ENCODE assay signal across 1 cellular context in the genomic region with DNA sequence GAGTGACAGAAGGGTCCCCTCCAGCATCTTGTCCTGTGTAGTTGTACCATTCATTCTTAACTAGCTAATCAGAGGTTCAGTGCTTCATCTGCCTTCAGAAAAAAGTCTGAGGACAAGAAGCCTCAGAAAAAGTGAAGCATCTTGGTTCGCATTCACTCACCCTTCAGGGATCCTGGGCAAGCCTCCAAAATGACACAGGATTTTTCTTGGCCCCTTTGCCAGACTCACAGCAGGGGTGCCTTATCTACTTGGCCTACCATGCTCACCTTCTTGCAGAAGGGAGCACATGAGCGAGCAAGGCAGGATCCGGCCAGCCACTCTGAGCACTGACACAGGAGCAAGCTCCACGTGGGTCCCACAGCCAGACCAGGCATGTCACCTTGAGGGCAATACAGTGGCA.
TF ChIP-seq lines count a peak whose summit lies in the region.

No MANE protein-coding gene starts in this region.

TF ChIP-seq in GM23338, 12 proteins besides CTCF, POLR2A, EP300 and RAD21:
- TF ChIP-seq, protein P1, sequence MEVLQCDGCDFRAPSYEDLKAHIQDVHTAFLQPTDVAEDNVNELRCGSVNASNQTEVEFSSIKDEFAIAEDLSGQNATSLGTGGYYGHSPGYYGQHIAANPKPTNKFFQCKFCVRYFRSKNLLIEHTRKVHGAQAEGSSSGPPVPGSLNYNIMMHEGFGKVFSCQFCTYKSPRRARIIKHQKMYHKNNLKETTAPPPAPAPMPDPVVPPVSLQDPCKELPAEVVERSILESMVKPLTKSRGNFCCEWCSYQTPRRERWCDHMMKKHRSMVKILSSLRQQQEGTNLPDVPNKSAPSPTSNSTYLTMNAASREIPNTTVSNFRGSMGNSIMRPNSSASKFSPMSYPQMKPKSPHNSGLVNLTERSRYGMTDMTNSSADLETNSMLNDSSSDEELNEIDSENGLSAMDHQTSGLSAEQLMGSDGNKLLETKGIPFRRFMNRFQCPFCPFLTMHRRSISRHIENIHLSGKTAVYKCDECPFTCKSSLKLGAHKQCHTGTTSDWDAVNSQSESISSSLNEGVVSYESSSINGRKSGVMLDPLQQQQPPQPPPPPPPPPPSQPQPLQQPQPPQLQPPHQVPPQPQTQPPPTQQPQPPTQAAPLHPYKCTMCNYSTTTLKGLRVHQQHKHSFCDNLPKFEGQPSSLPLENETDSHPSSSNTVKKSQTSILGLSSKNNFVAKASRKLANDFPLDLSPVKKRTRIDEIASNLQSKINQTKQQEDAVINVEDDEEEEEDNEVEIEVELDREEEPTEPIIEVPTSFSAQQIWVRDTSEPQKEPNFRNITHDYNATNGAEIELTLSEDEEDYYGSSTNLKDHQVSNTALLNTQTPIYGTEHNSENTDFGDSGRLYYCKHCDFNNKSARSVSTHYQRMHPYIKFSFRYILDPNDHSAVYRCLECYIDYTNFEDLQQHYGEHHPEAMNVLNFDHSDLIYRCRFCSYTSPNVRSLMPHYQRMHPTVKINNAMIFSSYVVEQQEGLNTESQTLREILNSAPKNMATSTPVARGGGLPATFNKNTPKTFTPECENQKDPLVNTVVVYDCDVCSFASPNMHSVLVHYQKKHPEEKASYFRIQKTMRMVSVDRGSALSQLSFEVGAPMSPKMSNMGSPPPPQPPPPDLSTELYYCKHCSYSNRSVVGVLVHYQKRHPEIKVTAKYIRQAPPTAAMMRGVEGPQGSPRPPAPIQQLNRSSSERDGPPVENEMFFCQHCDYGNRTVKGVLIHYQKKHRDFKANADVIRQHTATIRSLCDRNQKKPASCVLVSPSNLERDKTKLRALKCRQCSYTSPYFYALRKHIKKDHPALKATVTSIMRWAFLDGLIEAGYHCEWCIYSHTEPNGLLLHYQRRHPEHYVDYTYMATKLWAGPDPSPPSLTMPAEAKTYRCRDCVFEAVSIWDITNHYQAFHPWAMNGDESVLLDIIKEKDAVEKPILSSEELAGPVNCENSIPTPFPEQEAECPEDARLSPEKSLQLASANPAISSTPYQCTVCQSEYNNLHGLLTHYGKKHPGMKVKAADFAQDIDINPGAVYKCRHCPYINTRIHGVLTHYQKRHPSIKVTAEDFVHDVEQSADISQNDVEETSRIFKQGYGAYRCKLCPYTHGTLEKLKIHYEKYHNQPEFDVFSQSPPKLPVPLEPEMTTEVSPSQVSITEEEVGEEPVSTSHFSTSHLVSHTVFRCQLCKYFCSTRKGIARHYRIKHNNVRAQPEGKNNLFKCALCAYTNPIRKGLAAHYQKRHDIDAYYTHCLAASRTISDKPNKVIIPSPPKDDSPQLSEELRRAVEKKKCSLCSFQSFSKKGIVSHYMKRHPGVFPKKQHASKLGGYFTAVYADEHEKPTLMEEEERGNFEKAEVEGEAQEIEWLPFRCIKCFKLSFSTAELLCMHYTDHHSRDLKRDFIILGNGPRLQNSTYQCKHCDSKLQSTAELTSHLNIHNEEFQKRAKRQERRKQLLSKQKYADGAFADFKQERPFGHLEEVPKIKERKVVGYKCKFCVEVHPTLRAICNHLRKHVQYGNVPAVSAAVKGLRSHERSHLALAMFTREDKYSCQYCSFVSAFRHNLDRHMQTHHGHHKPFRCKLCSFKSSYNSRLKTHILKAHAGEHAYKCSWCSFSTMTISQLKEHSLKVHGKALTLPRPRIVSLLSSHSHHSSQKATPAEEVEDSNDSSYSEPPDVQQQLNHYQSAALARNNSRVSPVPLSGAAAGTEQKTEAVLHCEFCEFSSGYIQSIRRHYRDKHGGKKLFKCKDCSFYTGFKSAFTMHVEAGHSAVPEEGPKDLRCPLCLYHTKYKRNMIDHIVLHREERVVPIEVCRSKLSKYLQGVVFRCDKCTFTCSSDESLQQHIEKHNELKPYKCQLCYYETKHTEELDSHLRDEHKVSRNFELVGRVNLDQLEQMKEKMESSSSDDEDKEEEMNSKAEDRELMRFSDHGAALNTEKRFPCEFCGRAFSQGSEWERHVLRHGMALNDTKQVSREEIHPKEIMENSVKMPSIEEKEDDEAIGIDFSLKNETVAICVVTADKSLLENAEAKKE (CRISPR knock-in tag; IDR thresholded peaks at IDR 0.05): no peak
- TF ChIP-seq POLR2AphosphoS5 (IDR thresholded peaks at IDR 0.05; ENCODE audit: low read depth) (no peak), EZH2phosphoT487 (IDR thresholded peaks at IDR 0.05; ENCODE audit: unreplicated experiment) (no peak), ZNF114 (CRISPR knock-in tag; IDR thresholded peaks at IDR 0.05) (no peak), JUNB (IDR thresholded peaks at IDR 0.05; ENCODE audit: unreplicated experiment) (no peak), CREB1 (CRISPR knock-in tag; IDR thresholded peaks at IDR 0.05; ENCODE audit: low read depth) (no peak)
- TF ChIP-seq, protein P2, sequence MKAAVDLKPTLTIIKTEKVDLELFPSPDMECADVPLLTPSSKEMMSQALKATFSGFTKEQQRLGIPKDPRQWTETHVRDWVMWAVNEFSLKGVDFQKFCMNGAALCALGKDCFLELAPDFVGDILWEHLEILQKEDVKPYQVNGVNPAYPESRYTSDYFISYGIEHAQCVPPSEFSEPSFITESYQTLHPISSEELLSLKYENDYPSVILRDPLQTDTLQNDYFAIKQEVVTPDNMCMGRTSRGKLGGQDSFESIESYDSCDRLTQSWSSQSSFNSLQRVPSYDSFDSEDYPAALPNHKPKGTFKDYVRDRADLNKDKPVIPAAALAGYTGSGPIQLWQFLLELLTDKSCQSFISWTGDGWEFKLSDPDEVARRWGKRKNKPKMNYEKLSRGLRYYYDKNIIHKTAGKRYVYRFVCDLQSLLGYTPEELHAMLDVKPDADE (IDR thresholded peaks at IDR 0.05): no peak
